ENCODE assay signal across 9 cellular contexts in the genomic region with DNA sequence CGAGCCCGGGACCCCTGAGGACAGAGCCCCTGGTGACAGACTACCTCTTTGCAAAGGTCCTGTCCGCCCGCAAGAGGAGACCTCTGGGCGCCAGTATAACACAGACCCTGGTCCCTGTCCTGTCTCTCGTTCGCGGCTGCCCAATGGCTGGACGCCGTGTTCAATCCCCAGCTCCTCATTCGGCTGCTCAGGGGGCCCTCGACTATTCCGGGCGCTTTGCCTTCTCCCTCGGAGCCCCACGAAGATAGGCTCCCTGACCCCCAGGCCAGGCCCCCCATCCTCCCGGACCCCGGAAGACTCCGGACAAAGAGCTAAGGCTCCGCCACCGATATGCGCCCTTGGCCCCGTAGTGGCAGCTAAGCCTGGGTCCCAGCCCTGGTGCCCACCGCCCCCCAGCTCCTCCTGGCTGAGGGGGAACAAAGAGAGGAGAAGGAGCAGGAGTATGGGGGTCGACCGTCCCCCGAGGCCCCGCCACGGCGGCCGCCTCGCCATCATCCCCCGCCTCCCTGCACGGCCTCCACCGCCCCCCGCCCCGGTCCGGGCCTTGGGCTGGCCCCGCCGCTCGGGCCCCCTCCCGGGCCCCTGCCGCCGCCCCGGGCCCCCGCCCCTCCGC. TPM values are rescaled to one million over a fixed set of nuclear protein-coding genes. Genes with fewer than 3 reads are reported as not detected.
DNase-seq lines count a peak whose midpoint lies in the region; ATAC-seq and TF ChIP-seq lines count a peak whose summit lies in the region.
"Had no signal": no experiment of that assay in that cellular context is flagged by ENCODE, and none has a peak within 500 bp of the region (broad histone marks: within the 10 kb centered on the region; RNA-seq: fewer than 3 reads in every experiment).

No MANE protein-coding gene starts in this region.

- TF ChIP-seq CTCF in DOHH2 (IDR thresholded peaks at IDR 0.05; ENCODE audit: low read depth, low read length, poor library complexity, severe bottlenecking) (no peak), LNCaP clone FGC (IDR thresholded peaks at IDR 0.05; ENCODE audit: control insufficient read depth, extremely low read depth, insufficient read depth) (no peak)

- peaks cover 24% of the 10 kb centered on the region for H3K36me3 Mint-ChIP-seq in effector memory CD8-positive, alpha-beta T cell (ENCODE audit: insufficient read depth)

- H3K9me3 Mint-ChIP-seq in effector memory CD8-positive, alpha-beta T cell = no peaks in the 10 kb centered on the region

- no peaks in the 10 kb centered on the region for H3F3A ChIP-seq in DOHH2 (ENCODE audit: control insufficient read depth, insufficient read depth)

- H2BK12ac ChIP-seq in trophoblast cell (ENCODE audit: low read length) = no peak overlapping the region

- H3K27me3 Mint-ChIP-seq in effector memory CD8-positive, alpha-beta T cell = peaks cover 0 to 22% of the 10 kb centered on the region in 2 donors

- H4K8ac ChIP-seq in trophoblast cell (ENCODE audit: low read depth, low read length) = no peak overlapping the region

- ATAC-seq in effector memory CD8-positive, alpha-beta T cell (replicated peaks) = no peak
- no peak for ATAC-seq in HG02588 (IDR thresholded peaks at IDR 0.05; ENCODE audit: unreplicated experiment)

- H3K14ac ChIP-seq in trophoblast cell (ENCODE audit: low read length) = no peak overlapping the region

- H3K9ac ChIP-seq in trophoblast cell (ENCODE audit: low read length) = no peak overlapping the region

- 0 out of 2 replicates have a peak, but pooled peaks cover 3% of the 10 kb centered on the region for H4K20me1 ChIP-seq in DOHH2 (ENCODE audit: control insufficient read depth, insufficient read depth, low read depth, low read length)

- peaks cover 21 to 28% of the 10 kb centered on the region in 2 donors for H3K4me1 Mint-ChIP-seq in effector memory CD8-positive, alpha-beta T cell (ENCODE audit: low read depth in 2 of 2)

- no peak overlapping the region for H2AK5ac ChIP-seq in trophoblast cell (ENCODE audit: low read length)

- H3K27ac Mint-ChIP-seq in effector memory CD8-positive, alpha-beta T cell = no peak overlapping the region

- H3K27me3 ChIP-seq in DOHH2 (ENCODE audit: control insufficient read depth, low read length) (no peaks in the 10 kb centered on the region), trophoblast cell (ENCODE audit: insufficient read depth, low read length) (no peaks in the 10 kb centered on the region)

- H3K4me2 ChIP-seq in DOHH2 (ENCODE audit: low read length) = peak overlapping the region; percentile 63; the same call in 1 of the 2 replicates
- peak overlapping the region; percentile 98 for H3K4me2 ChIP-seq in trophoblast cell (ENCODE audit: low read length)

- H3K4me3 ChIP-seq in DOHH2 (ENCODE audit: low read length) = peak overlapping the region; percentile 64; the same call in 1 of the 2 replicates
- peak overlapping the region; percentile 70 for H3K4me3 ChIP-seq in LNCaP clone FGC (ENCODE audit: low read depth, low read length)
- H3K4me3 ChIP-seq in trophoblast cell (ENCODE audit: low read depth, low read length) = peak overlapping the region; percentile 71
- H3K4me3 ChIP-seq: lung had no signal

- H3K4me1 ChIP-seq in DOHH2 (ENCODE audit: control insufficient read depth, low read length) (peaks cover 10% of the 10 kb centered on the region; the same call in 1 of the 2 replicates), trophoblast cell (ENCODE audit: control insufficient read depth in 1 of 2, insufficient read depth in 2 of 2, low read length in 2 of 2) (peaks cover 10 to 14% of the 10 kb centered on the region in 2 experiments)

- WGBS in trophoblast cell (ENCODE audit: extremely low coverage, insufficient coverage, insufficient read length) = no CpG with 5 or more reads among the region's 47 CpGs

- no peak overlapping the region for H4K12ac ChIP-seq in trophoblast cell (ENCODE audit: low read depth, low read length)

- no peak overlapping the region for H2BK5ac ChIP-seq in trophoblast cell (ENCODE audit: low read depth, low read length, poor library complexity)

- H3K79me2 ChIP-seq in DOHH2 (ENCODE audit: control insufficient read depth, low read length) (no peaks in the 10 kb centered on the region), trophoblast cell (ENCODE audit: control insufficient read depth, insufficient read depth, low read length, poor library complexity) (no peaks in the 10 kb centered on the region)

- H3K23ac ChIP-seq in trophoblast cell (ENCODE audit: low read length) = no peak overlapping the region

- H2AFZ ChIP-seq in trophoblast cell (ENCODE audit: insufficient read depth, low read length, poor library complexity) = no peak overlapping the region

- H3K27ac ChIP-seq in DOHH2 (ENCODE audit: low read depth, low read length) (no peak overlapping the region), trophoblast cell (ENCODE audit: low read depth, low read length) (no peak overlapping the region)

- no peak overlapping the region for H3K18ac ChIP-seq in trophoblast cell (ENCODE audit: low read length)

- H2BK120ac ChIP-seq in trophoblast cell (ENCODE audit: insufficient read depth, low read length, poor library complexity) = no peak overlapping the region

- H4K91ac ChIP-seq in trophoblast cell (ENCODE audit: low read depth, low read length) = no peak overlapping the region

- H3K9me2 ChIP-seq in DOHH2 (replicated peaks; ENCODE audit: control insufficient read depth, low read length) = no peaks in the 10 kb centered on the region

- no peak for DNase-seq in LNCaP clone FGC (ENCODE audit: low read depth)
- DNase-seq in effector memory CD8-positive, alpha-beta T cell = no peak
- peak in 1 of 2 donors; percentile 31 for DNase-seq in trophoblast cell
- DNase-seq in NCI-H1105 treated with DMSO at 0.1 percent for 48 hours (lab: John Stamatoyannopoulos, UW) = no peak
- DNase-seq in effector CD8-positive, alpha-beta T cell (lab: John Stamatoyannopoulos, UW) = no peak
- no peak for DNase-seq in DMS153 (lab: John Stamatoyannopoulos, UW)

- no peak overlapping the region for H3K4ac ChIP-seq in trophoblast cell (ENCODE audit: low read depth, low read length)

- peaks cover 9% of the 10 kb centered on the region for H3K79me1 ChIP-seq in trophoblast cell (ENCODE audit: low read length)

- H3K4me3 Mint-ChIP-seq in effector memory CD8-positive, alpha-beta T cell = peak overlapping the region; percentile 80 to 87

- H3K36me3 ChIP-seq in DOHH2 (ENCODE audit: control insufficient read depth, low read length) (no peaks in the 10 kb centered on the region), trophoblast cell (ENCODE audit: control insufficient read depth in 1 of 2, insufficient read depth in 2 of 2, low read length in 2 of 2) (no peaks in the 10 kb centered on the region)

- H3K9me3 ChIP-seq in DOHH2 (ENCODE audit: control insufficient read depth, insufficient read depth, low read length) (no peaks in the 10 kb centered on the region), trophoblast cell (ENCODE audit: insufficient read depth, low read depth, low read length) (peaks cover 23% of the 10 kb centered on the region)

RNA-seq across cellular contexts. Expression of gene CELSR3, which starts 0.4 kb away (rescaled TPM):
- 3.5 TPM in 2 replicates for polyA plus RNA-seq in trophoblast cell (2013)

RNA-seq across cellular contexts. Expression of gene NCKIPSD, which starts 23.5 kb away (rescaled TPM):
- polyA plus RNA-seq in trophoblast cell (2013) = 18.3 and 18.9 TPM in 2 replicates

RNA-seq across cellular contexts. Expression of gene SLC26A6, which starts 27.0 kb away (rescaled TPM):
- 27.3 and 27.9 TPM in 2 replicates for polyA plus RNA-seq in trophoblast cell (2013)

RNA-seq across cellular contexts. Expression of gene TMEM89, which starts 40.7 kb away (rescaled TPM):
- polyA plus RNA-seq in trophoblast cell (2013) = not detected in 2 replicates

RNA-seq across cellular contexts. Expression of gene UQCRC1, which starts 52.8 kb away (rescaled TPM):
- 164 and 166 TPM in 2 replicates for polyA plus RNA-seq in trophoblast cell (2013)
